ENCODE assay signal across 28 cellular contexts in genomic region chr6:127128066-127128465, GRCh38. TPM values are rescaled to one million over a fixed set of nuclear protein-coding genes. Genes with fewer than 3 reads are reported as not detected.
"Had no signal": no experiment of that assay in that cellular context is flagged by ENCODE, and none has a peak within 500 bp of the region (broad histone marks: within the 10 kb centered on the region; RNA-seq: fewer than 3 reads in every experiment).

No MANE protein-coding gene starts in this region.

- H3K36me3 ChIP-seq: neural progenitor cell, ovary, right lobe of liver, sigmoid colon, suprapubic skin, tibial artery, transverse colon, upper lobe of right lung, vagina had no signal

- H3K79me2 ChIP-seq: parathyroid adenoma had no signal

- H3K27ac ChIP-seq: neural progenitor cell, ovary, parathyroid adenoma, psoas muscle, right lobe of liver, sigmoid colon, suprapubic skin, testis, tibial artery, transverse colon, upper lobe of right lung, vagina had no signal

- H3K9me3 ChIP-seq: ovary, psoas muscle, right lobe of liver, sigmoid colon, suprapubic skin, testis, tibial artery, transverse colon, upper lobe of right lung, vagina had no signal

- H3K4me3 ChIP-seq: neural progenitor cell, ovary, psoas muscle, right lobe of liver, sigmoid colon, suprapubic skin, testis, tibial artery, transverse colon, upper lobe of right lung, vagina had no signal

- ATAC-seq: naive thymus-derived CD8-positive, alpha-beta T cell; natural killer cell treated with Interleukin-12 subunit alpha and Interleukin-12 subunit beta and Interleukin-15 and Interleukin-18, amount 100 ng/mL, for 72 hours; psoas muscle; right cardiac atrium; right lobe of liver; stimulated activated effector memory CD8-positive, alpha-beta T cell treated with anti-CD3 and anti-CD28 coated beads, Interleukin-12 subunit alpha, Interleukin-12 subunit beta, amount 100 ng/mL, for 72 hours; stimulated activated naive B cell treated with anti-CD40 and anti-IgM and Interleukin-4, amounts not matched to agents 10 μg/mL and 1 μg/mL and 100 μg/mL, for 72 hours; stimulated activated naive CD8-positive, alpha-beta T cell treated with anti-CD3 and anti-CD28 coated beads, Interleukin-15, amount 100 ng/mL, for 72 hours; stimulated activated naive CD8-positive, alpha-beta T cell treated with anti-CD3 and anti-CD28 coated beads, Interleukin-15, Interleukin-2, amounts not matched to agents 100 U/mL and 50 U/mL, for 24 hours; upper lobe of right lung had no signal

- H3K4me2 ChIP-seq: neural progenitor cell had no signal

- H2AFZ ChIP-seq: neural progenitor cell, parathyroid adenoma had no signal

- H3K4me1 ChIP-seq: neural progenitor cell, parathyroid adenoma, right lobe of liver, suprapubic skin, testis, tibial artery, transverse colon, upper lobe of right lung had no signal

- H3K27me3 ChIP-seq: ovary, right lobe of liver, sigmoid colon, suprapubic skin, testis, tibial artery, transverse colon, upper lobe of right lung, vagina had no signal

- H3K9ac ChIP-seq: neural progenitor cell, parathyroid adenoma had no signal

- FAIRE-seq: small intestine had no signal

- DNase-seq: naive B cell; naive thymus-derived CD8-positive, alpha-beta T cell; occipital lobe; ovary; posterior cingulate gyrus; psoas muscle; right cardiac atrium; right lobe of liver; sigmoid colon; small intestine; stimulated activated CD4-positive, alpha-beta T cell treated with anti-CD3 and anti-CD28 coated beads, Interleukin-15, amount 100 ng/mL, for 24 hours; stimulated activated CD4-positive, alpha-beta T cell treated with anti-CD3 and anti-CD28 coated beads, Interleukin-2, amount 100 ng/mL, for 24 hours; stimulated activated CD4-positive, alpha-beta T cell treated with anti-CD3 and anti-CD28 coated beads, Interleukin-2, amount 100 ng/mL, for 48 hours; stimulated activated CD4-positive, alpha-beta T cell treated with anti-CD3 and anti-CD28 coated beads, Interleukin-4, amount 100 ng/mL, for 24 hours; stimulated activated naive B cell treated with anti-CD40 and anti-IgM and Interleukin-4, amounts not matched to agents 10 μg/mL and 1 μg/mL and 100 μg/mL, for 72 hours; stimulated activated naive CD8-positive, alpha-beta T cell treated with anti-CD3 and anti-CD28 coated beads, Interleukin-15, amount 100 ng/mL, for 72 hours; stimulated activated naive CD8-positive, alpha-beta T cell treated with anti-CD3 and anti-CD28 coated beads, Interleukin-15, Interleukin-2, amounts not matched to agents 100 U/mL and 50 U/mL, for 24 hours; substantia nigra; testis; tibial artery; transverse colon; upper lobe of right lung had no signal

RNA-seq across cellular contexts. Expression of gene RSPO3, which starts 9.6 kb away (rescaled TPM):
- total RNA-seq: naive thymus-derived CD8-positive, alpha-beta T cell; natural killer cell treated with Interleukin-12 subunit alpha and Interleukin-12 subunit beta and Interleukin-15 and Interleukin-18, amount 100 ng/mL, for 72 hours had no signal
- polyA plus RNA-seq: naive thymus-derived CD8-positive, alpha-beta T cell had no signal
